ENCODE assay signal across 1 cellular context in genomic region chr14:93045965-93046695, GRCh38.
TF ChIP-seq lines count a peak whose summit lies in the region.

No MANE protein-coding gene starts in this region.

TF ChIP-seq in K562, 482 proteins besides CTCF, POLR2A, EP300 and RAD21 (continued from another document and continues in another):
- TF ChIP-seq ATF1 (CRISPR knock-in tag; IDR thresholded peaks at IDR 0.05): no peak
- TF ChIP-seq ATF1 (tag; IDR thresholded peaks at IDR 0.05): 0 out of 2 replicates have a peak, but pooled peaks have one; percentile 13
- no peak for TF ChIP-seq XRCC5 (IDR thresholded peaks at IDR 0.05; ENCODE audit: low read depth, low read length)
- peak; percentile 65 to 71; a peak in 3 of 4 replicates for TF ChIP-seq KDM1A (IDR thresholded peaks at IDR 0.05)
- no peak for TF ChIP-seq CBX2 (IDR thresholded peaks at IDR 0.05; ENCODE audit: insufficient read depth, low read length, poor library complexity, severe bottlenecking)
- no peak for TF ChIP-seq REST (CRISPR knock-in tag; IDR thresholded peaks at IDR 0.05; ENCODE audit: low read depth)
- TF ChIP-seq ZBTB5 (IDR thresholded peaks at IDR 0.05): no peak
- no peak for TF ChIP-seq PTBP1 (IDR thresholded peaks at IDR 0.05; ENCODE audit: low read depth, low read length)
- TF ChIP-seq TAL1 (IDR thresholded peaks at IDR 0.05): peak; percentile 36; the same call in 1 of the 2 replicates
- no peak for TF ChIP-seq SMARCC2 (IDR thresholded peaks at IDR 0.05; ENCODE audit: low read depth)
- no peak for TF ChIP-seq ARID3B (CRISPR knock-in tag; IDR thresholded peaks at IDR 0.05; ENCODE audit: borderline replicate concordance)
- no peak for TF ChIP-seq ZNF586 (CRISPR knock-in tag; conservative IDR thresholded peaks at IDR 0.05)
- TF ChIP-seq PRDM10 (IDR thresholded peaks at IDR 0.05; ENCODE audit: partially characterized antibody): peak; percentile 16
- no peak for TF ChIP-seq JUNB (CRISPR knock-in tag; conservative IDR thresholded peaks at IDR 0.05)
- no peak for TF ChIP-seq CTCFL (IDR thresholded peaks at IDR 0.05; ENCODE audit: borderline replicate concordance, insufficient read depth, low read depth, low read length, poor library complexity, severe bottlenecking)
- TF ChIP-seq GATA2 (CRISPR knock-in tag; IDR thresholded peaks at IDR 0.05): 0 out of 2 replicates have a peak, but pooled peaks have one; percentile 14
- no peak for TF ChIP-seq CBX5 (IDR thresholded peaks at IDR 0.05; ENCODE audit: borderline replicate concordance, low read depth)
- TF ChIP-seq ZNF311 (CRISPR knock-in tag; IDR thresholded peaks at IDR 0.05): 0 out of 2 replicates have a peak, but pooled peaks have one; percentile 42
- TF ChIP-seq STAG1 (CRISPR knock-in tag; IDR thresholded peaks at IDR 0.05; ENCODE audit: borderline replicate concordance): no peak
- no peak for TF ChIP-seq TGIF2 (CRISPR knock-in tag; IDR thresholded peaks at IDR 0.05)
- TF ChIP-seq ZNF766 (CRISPR knock-in tag; conservative IDR thresholded peaks at IDR 0.05): no peak
- no peak for TF ChIP-seq CHCHD3 (CRISPR knock-in tag; IDR thresholded peaks at IDR 0.05)
- TF ChIP-seq CHD2 (IDR thresholded peaks at IDR 0.05; ENCODE audit: low read depth, low read length): no peak
- TF ChIP-seq TEAD4 (IDR thresholded peaks at IDR 0.05; ENCODE audit: low read length): peak; percentile 57
- no peak for TF ChIP-seq TEAD4 (CRISPR knock-in tag; IDR thresholded peaks at IDR 0.05; ENCODE audit: borderline replicate concordance)
- no peak for TF ChIP-seq ZNF764 (CRISPR knock-in tag; IDR thresholded peaks at IDR 0.05; ENCODE audit: low read depth)
- TF ChIP-seq ZNF354B (CRISPR knock-in tag; IDR thresholded peaks at IDR 0.05): no peak
- no peak for TF ChIP-seq MTA2 (IDR thresholded peaks at IDR 0.05; ENCODE audit: low read depth)
- TF ChIP-seq NFATC3 (IDR thresholded peaks at IDR 0.05): no peak
- no peak for TF ChIP-seq PHF21A (IDR thresholded peaks at IDR 0.05; ENCODE audit: borderline replicate concordance, low read depth)
- peak; percentile 57 for TF ChIP-seq TCF3 (CRISPR knock-in tag; IDR thresholded peaks at IDR 0.05)
- TF ChIP-seq MAZ (CRISPR knock-in tag; conservative IDR thresholded peaks at IDR 0.05 in 1 of 2, IDR thresholded peaks at IDR 0.05 in 1 of 2): 0 out of 4 replicates have a peak, but pooled peaks of 1 of the 2 experiments have one; percentile 20
- no peak for TF ChIP-seq HMBOX1 (IDR thresholded peaks at IDR 0.05)
- TF ChIP-seq RBBP5 (IDR thresholded peaks at IDR 0.05; ENCODE audit: borderline replicate concordance, insufficient read depth, low read length, poor library complexity, severe bottlenecking): no peak
- TF ChIP-seq GTF2A2 (tag; IDR thresholded peaks at IDR 0.05): no peak
- peak; percentile 46 for TF ChIP-seq CBFA2T2 (conservative IDR thresholded peaks at IDR 0.05)
- peak; percentile 25; the same call in 1 of the 2 replicates for TF ChIP-seq JUND (IDR thresholded peaks at IDR 0.05; ENCODE audit: borderline replicate concordance, low read depth, low read length)
- peak; percentile 37; the same call in 1 of the 3 replicates for TF ChIP-seq JUND (tag; IDR thresholded peaks at IDR 0.05; ENCODE audit: borderline replicate concordance, low read depth, low read length)
- TF ChIP-seq MAX (CRISPR knock-in tag; IDR thresholded peaks at IDR 0.05): peak; percentile 57; the same call in 1 of the 2 replicates
- no peak for TF ChIP-seq ATF6 (CRISPR knock-in tag; IDR thresholded peaks at IDR 0.05)
- no peak for TF ChIP-seq ZNF778 (CRISPR knock-in tag; IDR thresholded peaks at IDR 0.05)
- no peak for TF ChIP-seq MEF2A (IDR thresholded peaks at IDR 0.05; ENCODE audit: control insufficient read depth, low read depth, low read length)
- TF ChIP-seq KDM2B (CRISPR knock-in tag; IDR thresholded peaks at IDR 0.05): no peak
- no peak for TF ChIP-seq POU5F1 (IDR thresholded peaks at IDR 0.05; ENCODE audit: borderline replicate concordance, low read depth, low read length, partially characterized antibody)
- TF ChIP-seq CBX8 (IDR thresholded peaks at IDR 0.05; ENCODE audit: borderline replicate concordance, extremely low read depth, low read depth, low read length, poor library complexity, severe bottlenecking): no peak
- TF ChIP-seq EHMT2 (IDR thresholded peaks at IDR 0.05): no peak
- TF ChIP-seq EP400 (IDR thresholded peaks at IDR 0.05): 0 out of 2 replicates have a peak, but pooled peaks have one; percentile 48
- TF ChIP-seq SMAD2 (IDR thresholded peaks at IDR 0.05; ENCODE audit: low read depth, low read length): no peak
- TF ChIP-seq RNF2 (IDR thresholded peaks at IDR 0.05): no peak
- TF ChIP-seq STAT5A (IDR thresholded peaks at IDR 0.05; ENCODE audit: borderline replicate concordance, low read length): no peak
- TF ChIP-seq MNT (conservative IDR thresholded peaks at IDR 0.05): peak; percentile 47 to 62; a peak in 3 of 4 replicates
